16 cellular contexts compared by ENCODE assay signal in genomic region chr1:1827089-1827433, GRCh38. TPM values are rescaled to one million over a fixed set of nuclear protein-coding genes. Genes with fewer than 3 reads are reported as not detected.
A peak's percentile ranks its signal among the peaks of the same experiment; 100 is the strongest.
DNase-seq lines count a peak whose midpoint lies in the region; ATAC-seq, FAIRE-seq and TF ChIP-seq lines count a peak whose summit lies in the region.
"Had no signal": no experiment of that assay in that cellular context is flagged by ENCODE, and none has a peak within 500 bp of the region (broad histone marks: within the 10 kb centered on the region; RNA-seq: fewer than 3 reads in every experiment).

No MANE protein-coding gene starts in this region.

- DNase-seq in activated naive CD4-positive, alpha-beta T cell treated with anti-CD3 and anti-CD28 coated beads for 36 hours: no peak
- DNase-seq in Panc1 (ENCODE audit: low read depth, low spot score): no peak
- DNase-seq in foreskin fibroblast: peak; percentile 7 to 38
- DNase-seq in HTR-8/SVneo (ENCODE audit: insufficient read length, low spot score): no peak
- no peak for DNase-seq in NCI-H526 (lab: John Stamatoyannopoulos, UW)
- DNase-seq in posterior cingulate gyrus: no peak
- DNase-seq: activated CD8-positive, alpha-beta memory T cell treated with anti-CD3 and anti-CD28 coated beads for 24 hours; colonic mucosa; H7; NCI-H345; Right ventricle myocardium superior; stimulated activated CD4-positive, alpha-beta T cell treated with anti-CD3 and anti-CD28 coated beads, Interleukin-4, amount 100 ng/mL, for 1 hour; T1000 had no signal

- H3K36me3 ChIP-seq in Panc1 (ENCODE audit: control insufficient read depth, insufficient read depth, low read length): peaks cover 15% of the 10 kb centered on the region; the same call in 1 of the 2 replicates
- H3K36me3 ChIP-seq: colonic mucosa had no signal

- intact Hi-C loops in activated naive CD4-positive, alpha-beta T cell treated with anti-CD3 and anti-CD28 coated beads for 36 hours (cut with micrococcal nuclease): loop anchor here (5.0 kb wide), 1 partner anchor 65 kb away; the partner anchor contains the start of gene GNB1
- intact Hi-C loops in Panc1 (cut with micrococcal nuclease; ENCODE audit: unreplicated experiment): no loop called here
- intact Hi-C loops in posterior cingulate gyrus (cut with DNase I): no loop called here

- no peak for FAIRE-seq in HTR-8/SVneo (lab: Jason Lieb, UNC)

- BruUV-seq in Panc1 (replicated peaks; lab: Mats Ljungman, UMichigan): no TSS peak

- H3K27me3 Mint-ChIP-seq in activated naive CD4-positive, alpha-beta T cell treated with anti-CD3 and anti-CD28 coated beads, Interleukin-2, amount 50 U/mL, for 24 hours: no peaks in the 10 kb centered on the region
- no peaks in the 10 kb centered on the region for H3K27me3 Mint-ChIP-seq in activated naive CD4-positive, alpha-beta T cell treated with anti-CD3 and anti-CD28 coated beads for 36 hours (ENCODE audit: low read depth)
- no peaks in the 10 kb centered on the region for H3K27me3 Mint-ChIP-seq in stimulated activated memory B cell treated with anti-CD40 and anti-IgM and Interleukin-4, amounts not matched to agents 10 μg/mL and 1 μg/mL and 100 μg/mL, for 72 hours

- peaks cover 24% of the 10 kb centered on the region for H3K4me1 Mint-ChIP-seq in activated naive CD4-positive, alpha-beta T cell treated with anti-CD3 and anti-CD28 coated beads, Interleukin-2, amount 50 U/mL, for 24 hours
- H3K4me1 Mint-ChIP-seq in activated naive CD4-positive, alpha-beta T cell treated with anti-CD3 and anti-CD28 coated beads for 36 hours (ENCODE audit: low read depth): peaks cover 37% of the 10 kb centered on the region
- peaks cover 47% of the 10 kb centered on the region for H3K4me1 Mint-ChIP-seq in stimulated activated memory B cell treated with anti-CD40 and anti-IgM and Interleukin-4, amounts not matched to agents 10 μg/mL and 1 μg/mL and 100 μg/mL, for 72 hours

- H3K4me3 ChIP-seq in Panc1 (ENCODE audit: low read depth in 2 of 2, low read length in 2 of 2) (no peak overlapping the region), foreskin fibroblast (ENCODE audit: low read depth in 1 of 2, low read length in 2 of 2) (no peak overlapping the region)
- H3K4me3 ChIP-seq: colonic mucosa had no signal

- H3K9me3 ChIP-seq in Panc1 (ENCODE audit: control insufficient read depth, insufficient read depth, low read depth, low read length): no peaks in the 10 kb centered on the region
- H3K9me3 ChIP-seq: colonic mucosa had no signal

- H3K27me3 ChIP-seq in Panc1 (ENCODE audit: control insufficient read depth, insufficient read depth, low read length): no peaks in the 10 kb centered on the region
- H3K27me3 ChIP-seq: colonic mucosa had no signal

- H3K9me3 Mint-ChIP-seq in activated naive CD4-positive, alpha-beta T cell treated with anti-CD3 and anti-CD28 coated beads, Interleukin-2, amount 50 U/mL, for 24 hours: no peaks in the 10 kb centered on the region
- H3K9me3 Mint-ChIP-seq in activated naive CD4-positive, alpha-beta T cell treated with anti-CD3 and anti-CD28 coated beads for 36 hours: no peaks in the 10 kb centered on the region
- H3K9me3 Mint-ChIP-seq in stimulated activated memory B cell treated with anti-CD40 and anti-IgM and Interleukin-4, amounts not matched to agents 10 μg/mL and 1 μg/mL and 100 μg/mL, for 72 hours: no peaks in the 10 kb centered on the region
- H3K9me3 Mint-ChIP-seq: stimulated activated effector memory CD8-positive, alpha-beta T cell treated with anti-CD3 and anti-CD28 coated beads, Interleukin-12 subunit alpha, Interleukin-12 subunit beta, amount 100 ng/mL, for 72 hours had no signal

- H3K4me1 ChIP-seq in Panc1 (ENCODE audit: control insufficient read depth, insufficient read depth, low read length): no peaks in the 10 kb centered on the region

- CTCF ChIA-PET in activated naive CD4-positive, alpha-beta T cell treated with anti-CD3 and anti-CD28 coated beads for 36 hours (lab: Charles Lee): no interaction called here
- CTCF ChIA-PET in Panc1 (lab: Charles Lee): interaction anchor here (0.5 kb wide), 1 partner anchor 82 kb away, joined by 8 read pairs; no protein-coding TSS in a partner anchor

- TF ChIP-seq CTCF in Panc1 (IDR thresholded peaks at IDR 0.05): no peak
- no peak for TF ChIP-seq CTCF in foreskin fibroblast (IDR thresholded peaks at IDR 0.05; ENCODE audit: low read depth, low read length)

- H3K36me3 Mint-ChIP-seq in activated naive CD4-positive, alpha-beta T cell treated with anti-CD3 and anti-CD28 coated beads, Interleukin-2, amount 50 U/mL, for 24 hours: peaks cover 10% of the 10 kb centered on the region
- H3K36me3 Mint-ChIP-seq in activated naive CD4-positive, alpha-beta T cell treated with anti-CD3 and anti-CD28 coated beads for 36 hours (ENCODE audit: low read depth): peaks cover 15% of the 10 kb centered on the region
- H3K36me3 Mint-ChIP-seq in stimulated activated memory B cell treated with anti-CD40 and anti-IgM and Interleukin-4, amounts not matched to agents 10 μg/mL and 1 μg/mL and 100 μg/mL, for 72 hours: peaks cover 20% of the 10 kb centered on the region

- peak; percentile 9; the same call in 1 of the 2 replicates for ATAC-seq in Panc1
- no peak for ATAC-seq in stimulated activated memory B cell treated with anti-CD40 and anti-IgM and Interleukin-4, amounts not matched to agents 10 μg/mL and 1 μg/mL and 100 μg/mL, for 72 hours

- H3K27ac Mint-ChIP-seq in activated naive CD4-positive, alpha-beta T cell treated with anti-CD3 and anti-CD28 coated beads, Interleukin-2, amount 50 U/mL, for 24 hours: peak overlapping the region; percentile 12
- no peak overlapping the region for H3K27ac Mint-ChIP-seq in activated naive CD4-positive, alpha-beta T cell treated with anti-CD3 and anti-CD28 coated beads for 36 hours
- H3K27ac Mint-ChIP-seq in stimulated activated memory B cell treated with anti-CD40 and anti-IgM and Interleukin-4, amounts not matched to agents 10 μg/mL and 1 μg/mL and 100 μg/mL, for 72 hours: peak overlapping the region; percentile 46

- no peak overlapping the region for H3K4me3 Mint-ChIP-seq in activated naive CD4-positive, alpha-beta T cell treated with anti-CD3 and anti-CD28 coated beads, Interleukin-2, amount 50 U/mL, for 24 hours
- no peak overlapping the region for H3K4me3 Mint-ChIP-seq in activated naive CD4-positive, alpha-beta T cell treated with anti-CD3 and anti-CD28 coated beads for 36 hours
- no peak overlapping the region for H3K4me3 Mint-ChIP-seq in stimulated activated memory B cell treated with anti-CD40 and anti-IgM and Interleukin-4, amounts not matched to agents 10 μg/mL and 1 μg/mL and 100 μg/mL, for 72 hours

- POLR2A ChIA-PET in Panc1 (lab: Charles Lee): no interaction called here

- H3K27ac ChIP-seq in Panc1 (ENCODE audit: low read length): no peak overlapping the region
- H3K27ac ChIP-seq: colonic mucosa had no signal

- in situ Hi-C loops in Panc1 (cut with HindIII; ENCODE audit: low pct_unique_long_range_greater_than_20kb, low sequenced_read_pairs): loop anchor here (10.0 kb wide), 1 partner anchor 168 kb away; no protein-coding TSS in a partner anchor

RNA-seq across cellular contexts. Expression of gene NADK, which starts 48.8 kb away (rescaled TPM):
- 10 to 100 TPM; 42.1 to 43.6 TPM for total RNA-seq in activated naive CD4-positive, alpha-beta T cell treated with anti-CD3 and anti-CD28 coated beads for 36 hours
- 101 TPM for total RNA-seq in Panc1 (2021; ENCODE audit: unreplicated experiment)
- polyA plus RNA-seq in Panc1 (2012; ENCODE audit: insufficient read length): 101 TPM

Comparison
In these comparisons a context has a peak if more than half of its experiments do, and no peak if none do; other contexts are left out.
1. DNase-seq: peak in foreskin fibroblast (2 of 2); none in activated naive CD4-positive, alpha-beta T cell treated with anti-CD3 and anti-CD28 coated beads for 36 hours (single experiment), Panc1 (single experiment), HTR-8/SVneo (single experiment), NCI-H526 (0 of 2) and posterior cingulate gyrus (0 of 10).